In genomic region chr11:65698205-65698604, GRCh38 we compare ENCODE assay signal across 1 cellular context.
A peak's percentile ranks its signal among the peaks of the same experiment; 100 is the strongest.
TF ChIP-seq lines count a peak whose summit lies in the region.

No MANE protein-coding gene starts in this region.

TF ChIP-seq in HEK293, 187 proteins besides CTCF, POLR2A, EP300 and RAD21:
- TF ChIP-seq ZNF146 (tag by site-specific recombination; IDR thresholded peaks at IDR 0.05) (no peak), ZNF112 (tag by site-specific recombination; IDR thresholded peaks at IDR 0.05) (no peak), FEZF1 (tag by site-specific recombination; IDR thresholded peaks at IDR 0.05) (no peak), ZNF626 (tag by site-specific recombination; IDR thresholded peaks at IDR 0.05) (no peak), ZNF560 (tag by site-specific recombination; IDR thresholded peaks at IDR 0.05; ENCODE audit: borderline replicate concordance) (no peak), ZNF423 (tag by site-specific recombination; IDR thresholded peaks at IDR 0.05) (no peak), ZNF37A (tag by site-specific recombination; IDR thresholded peaks at IDR 0.05) (no peak)
- TF ChIP-seq, protein P1, sequence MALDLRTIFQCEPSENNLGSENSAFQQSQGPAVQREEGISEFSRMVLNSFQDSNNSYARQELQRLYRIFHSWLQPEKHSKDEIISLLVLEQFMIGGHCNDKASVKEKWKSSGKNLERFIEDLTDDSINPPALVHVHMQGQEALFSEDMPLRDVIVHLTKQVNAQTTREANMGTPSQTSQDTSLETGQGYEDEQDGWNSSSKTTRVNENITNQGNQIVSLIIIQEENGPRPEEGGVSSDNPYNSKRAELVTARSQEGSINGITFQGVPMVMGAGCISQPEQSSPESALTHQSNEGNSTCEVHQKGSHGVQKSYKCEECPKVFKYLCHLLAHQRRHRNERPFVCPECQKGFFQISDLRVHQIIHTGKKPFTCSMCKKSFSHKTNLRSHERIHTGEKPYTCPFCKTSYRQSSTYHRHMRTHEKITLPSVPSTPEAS (tag by site-specific recombination; IDR thresholded peaks at IDR 0.05) = peak; percentile 79
